ENCODE assay signal across 1 cellular context in the genomic region with DNA sequence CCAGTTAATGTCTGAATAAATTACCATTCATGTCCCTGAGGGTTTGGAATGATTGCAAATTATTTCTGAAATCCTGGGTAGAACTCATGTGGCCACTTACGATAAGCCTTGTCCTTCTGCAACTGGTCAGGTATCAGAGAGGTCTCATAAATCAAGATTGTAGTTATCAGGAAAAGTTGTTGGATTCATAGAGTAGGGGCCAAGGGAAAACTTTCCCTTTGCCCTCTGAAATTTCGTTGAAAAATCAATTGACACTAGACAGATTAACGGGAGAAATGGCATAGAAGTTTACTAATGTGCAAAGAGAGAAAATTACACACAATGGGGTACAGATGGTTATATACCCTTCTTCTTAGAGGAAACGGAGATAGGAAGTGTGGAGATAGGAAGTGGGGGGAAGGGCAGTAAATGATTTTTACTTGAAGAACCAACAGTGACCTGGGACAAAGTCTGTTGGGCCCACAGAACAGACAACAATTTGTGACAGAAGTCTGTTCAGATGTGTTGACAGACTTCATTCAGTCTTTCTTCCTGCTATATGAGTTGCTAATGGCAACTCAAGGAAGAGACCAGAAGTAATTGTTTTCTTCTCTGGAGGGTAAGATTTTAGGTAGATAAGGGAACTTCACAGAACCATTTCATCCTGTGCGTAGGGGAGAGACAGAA.
A peak's percentile ranks its signal among the peaks of the same experiment; 100 is the strongest.
TF ChIP-seq lines count a peak whose summit lies in the region.

No MANE protein-coding gene starts in this region.

TF ChIP-seq in HepG2, 621 proteins besides CTCF, POLR2A, EP300 and RAD21 (continued from another document):
- no peak for TF ChIP-seq HIC2 (CRISPR knock-in tag; IDR thresholded peaks at IDR 0.05; ENCODE audit: low read depth)
- no peak for TF ChIP-seq KDM4B (CRISPR knock-in tag; IDR thresholded peaks at IDR 0.05)
- no peak for TF ChIP-seq JDP2 (CRISPR knock-in tag; IDR thresholded peaks at IDR 0.05; ENCODE audit: borderline replicate concordance)
- TF ChIP-seq KDM1A (CRISPR knock-in tag; IDR thresholded peaks at IDR 0.05), result no peak
- no peak for TF ChIP-seq ZNF3 (CRISPR knock-in tag; IDR thresholded peaks at IDR 0.05)
- no peak for TF ChIP-seq ZBTB7B (CRISPR knock-in tag; IDR thresholded peaks at IDR 0.05)
- no peak for TF ChIP-seq NR3C1 (CRISPR knock-in tag; IDR thresholded peaks at IDR 0.05)
- peak; percentile 69; the same call in 1 of the 2 replicates for TF ChIP-seq EHMT2 (IDR thresholded peaks at IDR 0.05; ENCODE audit: borderline replicate concordance, low read depth, low read length)
- TF ChIP-seq ZNF780A (CRISPR knock-in tag; IDR thresholded peaks at IDR 0.05), result no peak
- TF ChIP-seq, protein P1, sequence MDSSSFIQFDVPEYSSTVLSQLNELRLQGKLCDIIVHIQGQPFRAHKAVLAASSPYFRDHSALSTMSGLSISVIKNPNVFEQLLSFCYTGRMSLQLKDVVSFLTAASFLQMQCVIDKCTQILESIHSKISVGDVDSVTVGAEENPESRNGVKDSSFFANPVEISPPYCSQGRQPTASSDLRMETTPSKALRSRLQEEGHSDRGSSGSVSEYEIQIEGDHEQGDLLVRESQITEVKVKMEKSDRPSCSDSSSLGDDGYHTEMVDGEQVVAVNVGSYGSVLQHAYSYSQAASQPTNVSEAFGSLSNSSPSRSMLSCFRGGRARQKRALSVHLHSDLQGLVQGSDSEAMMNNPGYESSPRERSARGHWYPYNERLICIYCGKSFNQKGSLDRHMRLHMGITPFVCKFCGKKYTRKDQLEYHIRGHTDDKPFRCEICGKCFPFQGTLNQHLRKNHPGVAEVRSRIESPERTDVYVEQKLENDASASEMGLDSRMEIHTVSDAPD (CRISPR knock-in tag; IDR thresholded peaks at IDR 0.05), result no peak
- no peak for TF ChIP-seq HOXA9 (CRISPR knock-in tag; IDR thresholded peaks at IDR 0.05; ENCODE audit: borderline replicate concordance)
- TF ChIP-seq, protein P2, sequence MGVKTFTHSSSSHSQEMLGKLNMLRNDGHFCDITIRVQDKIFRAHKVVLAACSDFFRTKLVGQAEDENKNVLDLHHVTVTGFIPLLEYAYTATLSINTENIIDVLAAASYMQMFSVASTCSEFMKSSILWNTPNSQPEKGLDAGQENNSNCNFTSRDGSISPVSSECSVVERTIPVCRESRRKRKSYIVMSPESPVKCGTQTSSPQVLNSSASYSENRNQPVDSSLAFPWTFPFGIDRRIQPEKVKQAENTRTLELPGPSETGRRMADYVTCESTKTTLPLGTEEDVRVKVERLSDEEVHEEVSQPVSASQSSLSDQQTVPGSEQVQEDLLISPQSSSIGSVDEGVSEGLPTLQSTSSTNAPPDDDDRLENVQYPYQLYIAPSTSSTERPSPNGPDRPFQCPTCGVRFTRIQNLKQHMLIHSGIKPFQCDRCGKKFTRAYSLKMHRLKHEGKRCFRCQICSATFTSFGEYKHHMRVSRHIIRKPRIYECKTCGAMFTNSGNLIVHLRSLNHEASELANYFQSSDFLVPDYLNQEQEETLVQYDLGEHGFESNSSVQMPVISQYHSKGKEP (CRISPR knock-in tag; IDR thresholded peaks at IDR 0.05), result no peak
- no peak for TF ChIP-seq RCOR2 (CRISPR knock-in tag; IDR thresholded peaks at IDR 0.05)
- TF ChIP-seq RARA (CRISPR knock-in tag; IDR thresholded peaks at IDR 0.05), result peak; percentile 22; the same call in 1 of the 2 replicates
- TF ChIP-seq, protein P3, sequence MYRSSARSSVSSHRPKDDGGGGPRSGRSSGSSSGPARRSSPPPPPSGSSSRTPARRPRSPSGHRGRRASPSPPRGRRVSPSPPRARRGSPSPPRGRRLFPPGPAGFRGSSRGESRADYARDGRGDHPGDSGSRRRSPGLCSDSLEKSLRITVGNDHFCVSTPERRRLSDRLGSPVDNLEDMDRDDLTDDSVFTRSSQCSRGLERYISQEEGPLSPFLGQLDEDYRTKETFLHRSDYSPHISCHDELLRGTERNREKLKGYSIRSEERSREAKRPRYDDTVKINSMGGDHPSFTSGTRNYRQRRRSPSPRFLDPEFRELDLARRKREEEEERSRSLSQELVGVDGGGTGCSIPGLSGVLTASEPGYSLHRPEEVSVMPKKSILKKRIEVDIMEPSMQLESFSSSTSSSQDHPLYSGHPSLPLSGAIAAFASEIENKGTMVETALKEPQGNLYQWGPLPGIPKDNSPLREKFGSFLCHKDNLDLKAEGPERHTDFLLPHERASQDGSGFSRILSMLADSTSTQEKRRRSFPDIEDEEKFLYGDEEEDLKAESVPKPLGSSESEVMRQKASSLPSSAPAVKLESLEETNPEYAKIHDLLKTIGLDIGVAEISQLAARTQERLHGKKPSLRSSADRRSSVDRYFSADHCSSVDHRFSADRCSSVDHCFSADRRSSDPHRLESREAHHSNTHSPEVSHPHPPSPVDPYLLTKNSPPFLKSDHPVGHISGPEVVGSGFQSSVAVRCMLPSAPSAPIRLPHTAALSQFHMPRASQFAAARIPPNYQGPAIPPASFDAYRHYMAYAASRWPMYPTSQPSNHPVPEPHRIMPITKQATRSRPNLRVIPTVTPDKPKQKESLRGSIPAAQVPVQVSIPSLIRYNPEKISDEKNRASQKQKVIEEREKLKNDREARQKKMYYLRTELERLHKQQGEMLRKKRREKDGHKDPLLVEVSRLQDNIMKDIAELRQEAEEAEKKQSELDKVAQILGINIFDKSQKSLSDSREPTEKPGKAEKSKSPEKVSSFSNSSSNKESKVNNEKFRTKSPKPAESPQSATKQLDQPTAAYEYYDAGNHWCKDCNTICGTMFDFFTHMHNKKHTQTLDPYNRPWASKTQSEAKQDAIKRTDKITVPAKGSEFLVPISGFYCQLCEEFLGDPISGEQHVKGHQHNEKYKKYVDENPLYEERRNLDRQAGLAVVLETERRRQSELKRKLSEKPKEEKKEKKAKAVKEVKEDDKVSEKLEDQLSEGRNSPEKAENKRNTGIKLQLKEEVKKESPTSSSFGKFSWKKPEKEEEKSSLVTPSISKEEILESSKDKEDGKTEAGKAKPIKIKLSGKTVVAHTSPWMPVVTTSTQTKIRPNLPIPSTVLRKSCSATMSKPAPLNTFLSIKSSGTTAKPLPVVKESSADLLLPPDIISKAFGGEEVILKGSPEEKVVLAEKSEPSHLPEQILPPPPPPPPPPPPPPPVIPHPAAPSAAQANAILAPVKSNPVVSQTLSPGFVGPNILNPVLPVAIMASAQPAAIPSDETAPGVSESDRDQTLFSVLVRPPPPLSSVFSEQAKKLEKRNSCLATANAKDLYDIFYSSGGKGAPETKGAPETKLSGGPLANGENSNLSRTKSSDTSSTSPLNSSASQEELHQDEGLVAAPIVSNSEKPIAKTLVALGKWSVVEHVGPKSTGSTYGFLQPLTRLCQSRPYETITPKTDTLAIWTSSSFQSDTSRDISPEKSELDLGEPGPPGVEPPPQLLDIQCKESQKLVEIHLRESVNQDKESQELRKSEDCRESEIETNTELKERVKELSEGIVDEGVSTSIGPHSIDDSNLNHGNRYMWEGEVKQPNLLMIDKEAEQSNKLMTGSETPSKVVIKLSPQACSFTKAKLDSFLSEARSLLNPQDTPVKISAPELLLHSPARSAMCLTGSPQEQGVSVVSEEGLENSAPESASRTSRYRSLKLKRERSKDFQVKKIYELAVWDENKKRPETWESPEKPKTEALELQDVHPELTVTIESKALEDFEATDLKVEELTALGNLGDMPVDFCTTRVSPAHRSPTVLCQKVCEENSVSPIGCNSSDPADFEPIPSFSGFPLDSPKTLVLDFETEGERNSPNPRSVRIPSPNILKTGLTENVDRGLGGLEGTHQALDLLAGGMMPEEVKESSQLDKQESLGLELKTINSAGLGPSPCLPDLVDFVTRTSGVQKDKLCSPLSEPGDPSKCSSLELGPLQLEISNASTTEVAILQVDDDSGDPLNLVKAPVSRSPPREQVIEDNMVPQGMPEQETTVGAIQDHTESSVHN (CRISPR knock-in tag; IDR thresholded peaks at IDR 0.05), result no peak
- TF ChIP-seq BCL6 (CRISPR knock-in tag; IDR thresholded peaks at IDR 0.05), result peak; percentile 91
- no peak for TF ChIP-seq NAIF1 (CRISPR knock-in tag; IDR thresholded peaks at IDR 0.05; ENCODE audit: borderline replicate concordance)
- TF ChIP-seq, protein P4, sequence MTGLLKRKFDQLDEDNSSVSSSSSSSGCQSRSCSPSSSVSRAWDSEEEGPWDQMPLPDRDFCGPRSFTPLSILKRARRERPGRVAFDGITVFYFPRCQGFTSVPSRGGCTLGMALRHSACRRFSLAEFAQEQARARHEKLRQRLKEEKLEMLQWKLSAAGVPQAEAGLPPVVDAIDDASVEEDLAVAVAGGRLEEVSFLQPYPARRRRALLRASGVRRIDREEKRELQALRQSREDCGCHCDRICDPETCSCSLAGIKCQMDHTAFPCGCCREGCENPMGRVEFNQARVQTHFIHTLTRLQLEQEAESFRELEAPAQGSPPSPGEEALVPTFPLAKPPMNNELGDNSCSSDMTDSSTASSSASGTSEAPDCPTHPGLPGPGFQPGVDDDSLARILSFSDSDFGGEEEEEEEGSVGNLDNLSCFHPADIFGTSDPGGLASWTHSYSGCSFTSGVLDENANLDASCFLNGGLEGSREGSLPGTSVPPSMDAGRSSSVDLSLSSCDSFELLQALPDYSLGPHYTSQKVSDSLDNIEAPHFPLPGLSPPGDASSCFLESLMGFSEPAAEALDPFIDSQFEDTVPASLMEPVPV (CRISPR knock-in tag; IDR thresholded peaks at IDR 0.05), result no peak
- no peak for TF ChIP-seq ZNF234 (CRISPR knock-in tag; conservative IDR thresholded peaks at IDR 0.05)
- TF ChIP-seq TBP (CRISPR knock-in tag; IDR thresholded peaks at IDR 0.05), result no peak
